Comparison of ENCODE assay signal across 8 cellular contexts in the genomic region with DNA sequence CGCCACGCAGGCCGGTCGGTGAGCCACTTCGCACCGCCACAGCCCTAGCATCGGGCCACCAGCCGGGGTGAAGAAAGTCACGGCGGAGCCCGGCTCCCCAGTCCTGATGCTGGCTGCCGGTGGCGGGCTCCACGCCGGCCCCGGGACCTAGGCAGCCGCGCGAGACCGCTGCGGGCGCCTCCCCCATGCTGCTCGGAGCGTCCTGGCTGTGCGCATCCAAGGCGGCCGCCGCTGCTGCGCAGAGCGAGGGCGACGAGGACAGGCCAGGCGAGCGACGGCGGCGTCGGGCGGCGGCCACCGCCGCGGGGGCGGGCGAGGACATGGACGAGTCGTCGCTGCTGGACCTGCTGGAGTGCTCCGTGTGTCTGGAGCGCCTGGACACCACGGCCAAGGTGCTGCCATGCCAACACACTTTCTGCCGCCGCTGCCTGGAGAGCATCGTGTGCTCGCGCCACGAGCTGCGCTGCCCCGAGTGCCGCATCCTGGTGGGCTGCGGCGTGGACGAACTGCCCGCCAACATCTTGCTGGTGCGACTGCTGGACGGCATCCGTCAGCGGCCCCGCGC. TPM values are rescaled to one million over a fixed set of nuclear protein-coding genes. Genes with fewer than 3 reads are reported as not detected.
DNase-seq lines count a peak whose midpoint lies in the region; ATAC-seq and TF ChIP-seq lines count a peak whose summit lies in the region.

No MANE protein-coding gene starts in this region.

- TF ChIP-seq CTCF in left ventricle myocardium inferior (IDR thresholded peaks at IDR 0.05; ENCODE audit: borderline replicate concordance) = no peak
- TF ChIP-seq CTCF in prostate gland (IDR thresholded peaks at IDR 0.05) = no peak

- intact Hi-C loops in left ventricle myocardium inferior (cut with micrococcal nuclease) (loop anchor here (5.0 kb wide), 1 partner anchor 383 kb away; no protein-coding TSS in a partner anchor), prostate gland (cut with DNase I) (loop anchor here (5.0 kb wide), 1 partner anchor 58 kb away; no protein-coding TSS in a partner anchor)

- H3K27ac ChIP-seq in left ventricle myocardium inferior (replicated peaks) (peak overlapping the region; percentile 87), prostate gland (peak overlapping the region; percentile 32 to 55)

- peak; percentile 20 for ATAC-seq in HG03432 (IDR thresholded peaks at IDR 0.05; ENCODE audit: unreplicated experiment)

- H3K27me3 ChIP-seq in left ventricle myocardium inferior (ENCODE audit: low read depth) (peaks cover under 1% of the 10 kb centered on the region), prostate gland (replicated peaks; ENCODE audit: insufficient read depth) (no peaks in the 10 kb centered on the region)

- H3K9me3 ChIP-seq in ES-I3 (ENCODE audit: control insufficient read depth, insufficient read depth, low read length) (no peaks in the 10 kb centered on the region), left ventricle myocardium inferior (replicated peaks) (no peaks in the 10 kb centered on the region), prostate gland (no peaks in the 10 kb centered on the region)

- WGBS in prostate gland = 2% methylated on average over 47 of the region's 70 CpGs

- H3K9ac ChIP-seq in ES-I3 (ENCODE audit: low read depth, low read length) = peak overlapping the region; percentile 69; the same call in 1 of the 2 replicates

- DNase-seq in activated naive CD4-positive, alpha-beta T cell treated with Interleukin-2 at 50 U/mL for 16 hours = peak; percentile 16
- DNase-seq in left ventricle myocardium inferior (peak; percentile 44), prostate gland (ENCODE audit: low spot score) (no peak), NOMO-1 (lab: John Stamatoyannopoulos, UW; ENCODE audit: unreplicated experiment in 2 of 2) (no peak), NCI-H128 (lab: John Stamatoyannopoulos, UW; ENCODE audit: unreplicated experiment) (no peak), Ammon's horn (ENCODE audit: low spot score) (no peak)

- peaks cover 4% of the 10 kb centered on the region for H3K4me1 ChIP-seq in ES-I3 (ENCODE audit: insufficient read depth, low read length)
- H3K4me1 ChIP-seq in left ventricle myocardium inferior = peaks cover 44% of the 10 kb centered on the region
- H3K4me1 ChIP-seq in prostate gland (replicated peaks) = no peaks in the 10 kb centered on the region

- no peaks in the 10 kb centered on the region for H3K36me3 ChIP-seq in ES-I3 (ENCODE audit: insufficient read depth, low read length)
- H3K36me3 ChIP-seq in left ventricle myocardium inferior = no peaks in the 10 kb centered on the region
- no peaks in the 10 kb centered on the region for H3K36me3 ChIP-seq in prostate gland

- TF ChIP-seq POLR2A in prostate gland (IDR thresholded peaks at IDR 0.05) = no peak

- H3K4me3 ChIP-seq in left ventricle myocardium inferior = peak overlapping the region; percentile 85
- peak overlapping the region; percentile 44 to 57 for H3K4me3 ChIP-seq in prostate gland

RNA-seq across cellular contexts. Expression of a gene that starts 0.4 kb away (rescaled TPM):
- total RNA-seq in left ventricle myocardium inferior (7.9 TPM), prostate gland (10 to 100 TPM in 1 of 2 donors, 1 to 10 TPM in 1; 1.4 to 17.0 TPM)

Comparison
In these comparisons a context has a peak if more than half of its experiments do, and no peak if none do; other contexts are left out.
1. DNase-seq: peak in activated naive CD4-positive, alpha-beta T cell treated with Interleukin-2 at 50 U/mL for 16 hours (single experiment) and left ventricle myocardium inferior (single experiment); none in prostate gland (single experiment), NOMO-1 (0 of 2), NCI-H128 (single experiment) and Ammon's horn (single experiment).